ENCODE assay signal across 20 cellular contexts in the genomic region with DNA sequence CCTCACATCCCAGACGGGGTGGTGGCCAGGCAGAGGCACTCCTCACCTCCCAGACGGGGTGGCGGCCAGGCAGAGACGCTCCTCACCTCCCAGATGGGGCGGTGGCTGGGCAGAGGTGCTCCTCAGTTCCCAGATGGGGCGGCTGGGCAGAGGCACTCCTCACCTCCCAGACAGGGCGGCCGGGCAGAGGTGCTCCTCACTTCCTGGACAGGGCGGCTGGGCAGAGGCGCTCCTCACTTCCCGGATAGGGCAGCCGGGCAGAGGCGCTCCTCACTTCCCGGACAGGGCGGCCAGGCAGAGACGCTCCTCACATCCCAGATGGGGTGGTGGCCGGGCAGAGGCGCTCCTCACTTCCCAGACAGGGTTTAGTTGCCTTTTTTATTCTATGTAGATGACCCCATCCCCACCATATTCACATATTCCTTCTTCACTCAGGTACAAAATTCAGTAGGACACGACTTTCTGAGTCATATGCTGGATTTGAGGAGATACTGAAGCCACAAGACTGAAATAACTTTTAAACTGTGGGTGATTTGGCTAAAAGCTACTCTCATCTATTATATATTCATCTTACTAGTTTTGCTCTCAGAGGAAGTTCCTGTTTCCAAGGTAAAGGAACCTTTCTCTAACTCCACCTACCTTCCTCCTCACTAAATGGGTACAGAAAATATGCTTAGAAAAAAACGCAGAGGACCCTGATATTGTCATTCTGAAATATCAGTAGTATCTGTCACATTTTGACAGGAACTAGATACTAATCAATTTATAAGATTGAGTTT. TPM values are rescaled to one million over a fixed set of nuclear protein-coding genes. Genes with fewer than 3 reads are reported as not detected.
"Had no signal": no experiment of that assay in that cellular context is flagged by ENCODE, and none has a peak within 500 bp of the region (broad histone marks: within the 10 kb centered on the region; RNA-seq: fewer than 3 reads in every experiment).

No MANE protein-coding gene starts in this region.

- H3K4me3 Mint-ChIP-seq: nephron; stimulated activated naive CD8-positive, alpha-beta T cell treated with anti-CD3 and anti-CD28 coated beads, Interleukin-15, Interleukin-2, amounts not matched to agents 100 ng/mL and 50 ng/mL, for 24 hours had no signal

- H3K4me1 ChIP-seq: gastrocnemius medialis, psoas muscle had no signal

- ATAC-seq: gastrocnemius medialis, heart right ventricle, psoas muscle, right lobe of liver had no signal

- H3K36me3 ChIP-seq: esophagus muscularis mucosa, gastrocnemius medialis, heart right ventricle, right lobe of liver, tibial nerve had no signal

- H3K9me3 ChIP-seq: esophagus muscularis mucosa, gastrocnemius medialis, heart right ventricle, psoas muscle, right lobe of liver, tibial nerve had no signal

- H3K27ac Mint-ChIP-seq: nephron; stimulated activated naive CD8-positive, alpha-beta T cell treated with anti-CD3 and anti-CD28 coated beads, Interleukin-15, Interleukin-2, amounts not matched to agents 100 ng/mL and 50 ng/mL, for 24 hours had no signal

- H3K4me1 Mint-ChIP-seq: nephron had no signal

- DNase-seq: central memory CD4-positive, alpha-beta T cell; cortex of kidney; dorsolateral prefrontal cortex; effector CD8-positive, alpha-beta T cell; gastrocnemius medialis; heart right ventricle; hypothalamus; kidney glomerular epithelial cell; mammary epithelial cell; psoas muscle; retina; right lobe of liver; stimulated activated CD4-positive, alpha-beta T cell treated with anti-CD3 and anti-CD28 coated beads, Interleukin-15, amount 100 ng/mL, for 24 hours; stimulated activated CD4-positive, alpha-beta T cell treated with anti-CD3 and anti-CD28 coated beads, Interleukin-1b, Interleukin-23, amount 100 ng/mL, for 48 hours; stimulated activated CD4-positive, alpha-beta T cell treated with anti-CD3 and anti-CD28 coated beads, Interleukin-4, amount 100 ng/mL, for 4 hours had no signal

- H3K9me3 Mint-ChIP-seq: stimulated activated naive CD8-positive, alpha-beta T cell treated with anti-CD3 and anti-CD28 coated beads, Interleukin-15, Interleukin-2, amounts not matched to agents 100 ng/mL and 50 ng/mL, for 24 hours had no signal

- H3K27ac ChIP-seq: dorsolateral prefrontal cortex, epithelial cell of prostate, esophagus muscularis mucosa, gastrocnemius medialis, heart right ventricle, psoas muscle, right lobe of liver, tibial nerve had no signal

- H3K27me3 ChIP-seq: dorsolateral prefrontal cortex, esophagus muscularis mucosa, gastrocnemius medialis, heart right ventricle, right lobe of liver, tibial nerve had no signal

- H3K4me3 ChIP-seq: dorsolateral prefrontal cortex, esophagus muscularis mucosa, gastrocnemius medialis, heart right ventricle, psoas muscle, right lobe of liver, tibial nerve had no signal

RNA-seq across cellular contexts. Expression of a gene that starts 54.4 kb away (rescaled TPM):
- polyA plus RNA-seq: mammary epithelial cell had no signal
